Comparison of ENCODE assay signal across 15 cellular contexts in the genomic region with DNA sequence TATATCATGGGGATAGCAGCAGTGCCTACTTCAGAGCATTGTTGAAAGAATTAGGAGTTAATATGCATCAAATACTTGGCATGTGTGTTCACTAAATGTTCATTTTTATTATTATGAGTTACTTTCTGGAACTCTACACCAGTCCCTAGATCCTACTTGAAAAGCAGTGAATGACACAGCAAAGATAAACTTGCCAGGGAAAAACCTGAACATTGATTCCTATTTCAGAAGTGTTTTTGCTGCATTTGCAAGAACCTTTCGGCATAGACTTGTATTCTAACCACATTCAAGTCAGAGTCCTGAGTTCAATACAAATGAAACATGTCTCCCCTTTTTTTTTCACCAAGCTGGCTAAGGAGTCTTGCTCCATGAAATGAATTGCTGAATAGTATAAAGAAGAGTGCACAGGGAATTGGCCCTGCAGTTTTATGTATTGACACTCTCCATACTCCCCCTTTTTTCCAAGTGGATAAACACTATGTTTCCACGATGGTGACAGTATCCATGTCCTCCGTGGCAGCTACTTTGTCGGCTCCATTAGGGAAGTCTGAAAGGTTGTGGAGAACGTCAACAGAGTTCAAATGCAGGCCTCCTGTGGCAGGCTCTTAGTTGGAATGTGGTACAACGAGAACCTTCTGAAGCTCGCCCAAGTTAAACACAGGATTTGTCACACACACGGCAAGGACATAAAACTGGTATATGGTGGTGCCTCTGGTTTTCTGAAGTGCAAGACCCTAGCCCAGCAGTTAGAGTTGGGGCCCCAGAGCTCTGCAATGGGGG.
DNase-seq lines count a peak whose midpoint lies in the region; ATAC-seq and TF ChIP-seq lines count a peak whose summit lies in the region.
"Had no signal": no experiment of that assay in that cellular context is flagged by ENCODE, and none has a peak within 500 bp of the region (broad histone marks: within the 10 kb centered on the region; RNA-seq: fewer than 3 reads in every experiment).

No MANE protein-coding gene starts in this region.

- no peaks in the 10 kb centered on the region for H3K9me3 Mint-ChIP-seq in activated naive CD4-positive, alpha-beta T cell treated with anti-CD3 and anti-CD28 coated beads, Interleukin-2, amount 50 U/mL, for 24 hours
- peaks cover 9% of the 10 kb centered on the region for H3K9me3 Mint-ChIP-seq in activated T-helper 1 cell treated with anti-CD3 and anti-CD28 coated beads, Interleukin-12 subunit alpha, Interleukin-12 subunit beta, Interleukin-2, Interleukin-4 antibody, amounts not matched to agents 30 ng/mL and 10 ng/mL and 1 ng/mL, durations not matched to agents 14 hours and 24 hours and 36 hours
- H3K9me3 Mint-ChIP-seq in osteocyte (ENCODE audit: unreplicated experiment), result no peaks in the 10 kb centered on the region
- H3K9me3 Mint-ChIP-seq: immature natural killer cell had no signal

- H3K4me3 ChIP-seq in stomach smooth muscle (ENCODE audit: low read length in 2 of 2) (peak overlapping the region in 1 of 2 donors; percentile 9), colonic mucosa (no peak overlapping the region)

- H3K9ac ChIP-seq in stomach smooth muscle (ENCODE audit: low read length in 2 of 2) (no peak overlapping the region), colonic mucosa (ENCODE audit: low read depth in 2 of 2, low read length in 2 of 2) (no peak overlapping the region)

- H3K4me1 Mint-ChIP-seq in activated naive CD4-positive, alpha-beta T cell treated with anti-CD3 and anti-CD28 coated beads, Interleukin-2, amount 50 U/mL, for 24 hours, result peaks cover 66% of the 10 kb centered on the region
- H3K4me1 Mint-ChIP-seq in activated T-helper 1 cell treated with anti-CD3 and anti-CD28 coated beads, Interleukin-12 subunit alpha, Interleukin-12 subunit beta, Interleukin-2, Interleukin-4 antibody, amounts not matched to agents 30 ng/mL and 10 ng/mL and 1 ng/mL, durations not matched to agents 14 hours and 24 hours and 36 hours (ENCODE audit: low read depth), result no peaks in the 10 kb centered on the region
- peaks cover 21% of the 10 kb centered on the region for H3K4me1 Mint-ChIP-seq in osteocyte (ENCODE audit: unreplicated experiment)

- TF ChIP-seq CTCF in colonic mucosa (IDR thresholded peaks at IDR 0.05), result no peak
- no peak for TF ChIP-seq CTCF in osteocyte (IDR thresholded peaks at IDR 0.05)

- intact Hi-C loops in activated T-helper 1 cell treated with anti-CD3 and anti-CD28 coated beads, Interleukin-12 subunit alpha, Interleukin-12 subunit beta, Interleukin-2, Interleukin-4 antibody, amounts not matched to agents 30 ng/mL and 10 ng/mL and 1 ng/mL, durations not matched to agents 14 hours and 24 hours and 36 hours (cut with micrococcal nuclease), result no loop called here
- intact Hi-C loops in colonic mucosa (cut with DNase I), result no loop called here

- H3K4me1 ChIP-seq in stomach smooth muscle (ENCODE audit: control insufficient read depth, insufficient read depth, low read length) (peaks cover 4% of the 10 kb centered on the region), colonic mucosa (no peaks in the 10 kb centered on the region)

- no peak for ATAC-seq in GM21528 (IDR thresholded peaks at IDR 0.05; ENCODE audit: low FRiP score, unreplicated experiment)
- ATAC-seq: HCT116 had no signal

- H3K27ac ChIP-seq in stomach smooth muscle (ENCODE audit: low read length) (peak overlapping the region; percentile 46), colonic mucosa (no peak overlapping the region)

- H3K4me3 Mint-ChIP-seq in activated naive CD4-positive, alpha-beta T cell treated with anti-CD3 and anti-CD28 coated beads, Interleukin-2, amount 50 U/mL, for 24 hours, result no peak overlapping the region
- no peak overlapping the region for H3K4me3 Mint-ChIP-seq in activated T-helper 1 cell treated with anti-CD3 and anti-CD28 coated beads, Interleukin-12 subunit alpha, Interleukin-12 subunit beta, Interleukin-2, Interleukin-4 antibody, amounts not matched to agents 30 ng/mL and 10 ng/mL and 1 ng/mL, durations not matched to agents 14 hours and 24 hours and 36 hours
- no peak overlapping the region for H3K4me3 Mint-ChIP-seq in osteocyte (ENCODE audit: unreplicated experiment)
- H3K4me3 Mint-ChIP-seq: immature natural killer cell had no signal

- H3K36me3 Mint-ChIP-seq in activated naive CD4-positive, alpha-beta T cell treated with anti-CD3 and anti-CD28 coated beads, Interleukin-2, amount 50 U/mL, for 24 hours, result peaks cover 3% of the 10 kb centered on the region
- H3K36me3 Mint-ChIP-seq in activated T-helper 1 cell treated with anti-CD3 and anti-CD28 coated beads, Interleukin-12 subunit alpha, Interleukin-12 subunit beta, Interleukin-2, Interleukin-4 antibody, amounts not matched to agents 30 ng/mL and 10 ng/mL and 1 ng/mL, durations not matched to agents 14 hours and 24 hours and 36 hours (ENCODE audit: low read depth), result peaks cover 38% of the 10 kb centered on the region
- no peaks in the 10 kb centered on the region for H3K36me3 Mint-ChIP-seq in osteocyte (ENCODE audit: unreplicated experiment)
- H3K36me3 Mint-ChIP-seq: immature natural killer cell had no signal

- H3K9me3 ChIP-seq in stomach smooth muscle (ENCODE audit: control insufficient read depth in 2 of 2, low read length in 2 of 2) (no peaks in the 10 kb centered on the region), colonic mucosa (no peaks in the 10 kb centered on the region)

- H3K27ac Mint-ChIP-seq in activated naive CD4-positive, alpha-beta T cell treated with anti-CD3 and anti-CD28 coated beads, Interleukin-2, amount 50 U/mL, for 24 hours, result peak overlapping the region; percentile 15
- peak overlapping the region; percentile 92 for H3K27ac Mint-ChIP-seq in activated T-helper 1 cell treated with anti-CD3 and anti-CD28 coated beads, Interleukin-12 subunit alpha, Interleukin-12 subunit beta, Interleukin-2, Interleukin-4 antibody, amounts not matched to agents 30 ng/mL and 10 ng/mL and 1 ng/mL, durations not matched to agents 14 hours and 24 hours and 36 hours
- H3K27ac Mint-ChIP-seq in osteocyte (ENCODE audit: unreplicated experiment), result no peak overlapping the region
- H3K27ac Mint-ChIP-seq: immature natural killer cell had no signal

- no peak for DNase-seq in activated naive CD4-positive, alpha-beta T cell treated with anti-CD3 and anti-CD28 coated beads, Interleukin-2, amount 50 U/mL, for 16 hours
- DNase-seq in activated T-helper 1 cell treated with anti-CD3 and anti-CD28 coated beads, Interleukin-12 subunit alpha, Interleukin-12 subunit beta, Interleukin-2, Interleukin-4 antibody, amounts not matched to agents 30 ng/mL and 10 ng/mL and 1 ng/mL, durations not matched to agents 14 hours and 24 hours and 36 hours (ENCODE audit: low spot score), result no peak
- DNase-seq in left kidney (ENCODE audit: low read depth, low spot score), result peak; percentile 56
- DNase-seq in colonic mucosa, result no peak
- DNase-seq in osteocyte (ENCODE audit: extremely low spot score, unreplicated experiment), result no peak
- DNase-seq: activated CD4-positive, CD25-positive, alpha-beta regulatory T cell; activated effector memory CD4-positive, alpha-beta T cell treated with anti-CD3 and anti-CD28 coated beads, Interleukin-2, amount 50 U/mL, for 16 hours; immature natural killer cell; NCI-H1092 treated with DMSO at 0.1 percent for 48 hours; NCI-H524; Right ventricle myocardium superior had no signal

- no peaks in the 10 kb centered on the region for H3K27me3 ChIP-seq in stomach smooth muscle (ENCODE audit: control insufficient read depth in 1 of 2, insufficient read depth in 2 of 2, low read length in 2 of 2)
- H3K27me3 ChIP-seq in colonic mucosa, result no peaks in the 10 kb centered on the region

- no peaks in the 10 kb centered on the region for H3K36me3 ChIP-seq in stomach smooth muscle (ENCODE audit: control insufficient read depth in 2 of 2, insufficient read depth in 2 of 2, low read length in 2 of 2)
- no peaks in the 10 kb centered on the region for H3K36me3 ChIP-seq in colonic mucosa

- no peaks in the 10 kb centered on the region for H3K27me3 Mint-ChIP-seq in activated naive CD4-positive, alpha-beta T cell treated with anti-CD3 and anti-CD28 coated beads, Interleukin-2, amount 50 U/mL, for 24 hours
- no peaks in the 10 kb centered on the region for H3K27me3 Mint-ChIP-seq in activated T-helper 1 cell treated with anti-CD3 and anti-CD28 coated beads, Interleukin-12 subunit alpha, Interleukin-12 subunit beta, Interleukin-2, Interleukin-4 antibody, amounts not matched to agents 30 ng/mL and 10 ng/mL and 1 ng/mL, durations not matched to agents 14 hours and 24 hours and 36 hours (ENCODE audit: insufficient read depth)
- H3K27me3 Mint-ChIP-seq in osteocyte (ENCODE audit: unreplicated experiment), result no peaks in the 10 kb centered on the region
